1 cellular context compared by ENCODE assay signal in genomic region chrY:12808046-12808445, GRCh38.
TF ChIP-seq lines count a peak whose summit lies in the region.

No MANE protein-coding gene starts in this region.

TF ChIP-seq in GM23338, 12 proteins besides CTCF, POLR2A, EP300 and RAD21 (continued from another document):
- TF ChIP-seq ZNF462 (CRISPR knock-in tag; IDR thresholded peaks at IDR 0.05) (no peak), POLR2AphosphoS5 (IDR thresholded peaks at IDR 0.05; ENCODE audit: low read depth) (no peak), EZH2phosphoT487 (IDR thresholded peaks at IDR 0.05; ENCODE audit: unreplicated experiment) (no peak), ZNF114 (CRISPR knock-in tag; IDR thresholded peaks at IDR 0.05) (no peak)
